12 cellular contexts compared by ENCODE assay signal in the genomic region with DNA sequence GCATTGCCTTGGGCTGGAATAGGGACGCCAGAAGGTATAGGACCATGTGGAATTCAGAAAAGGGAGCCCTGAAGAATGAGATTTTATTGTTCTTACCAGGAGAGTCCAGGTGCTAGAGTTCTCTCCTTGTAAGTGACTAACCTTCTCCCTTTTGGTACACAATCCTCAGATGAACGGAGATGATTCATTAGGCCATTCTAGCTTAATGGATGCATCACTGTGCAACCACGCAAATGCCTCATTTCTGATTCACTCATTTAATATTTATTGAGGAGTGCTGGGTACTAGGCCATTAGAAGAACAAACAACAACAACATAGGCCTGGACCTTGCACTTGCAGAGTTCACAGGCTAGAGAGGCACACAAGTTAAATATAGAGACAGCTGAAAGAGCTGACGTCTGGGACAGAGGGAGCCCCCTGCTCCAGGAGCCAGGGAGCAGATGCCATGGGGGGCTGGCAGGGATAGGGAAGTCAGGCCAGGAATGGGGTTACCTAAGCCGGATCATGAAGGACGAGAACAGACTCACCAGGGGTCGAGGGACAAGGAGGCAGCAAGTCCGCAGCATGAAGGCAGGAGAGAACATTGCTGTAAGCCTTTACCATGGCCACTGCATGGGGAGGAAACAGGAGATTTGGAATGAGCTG.
DNase-seq lines count a peak whose midpoint lies in the region; ATAC-seq, FAIRE-seq and TF ChIP-seq lines count a peak whose summit lies in the region.
"Had no signal": no experiment of that assay in that cellular context is flagged by ENCODE, and none has a peak within 500 bp of the region (broad histone marks: within the 10 kb centered on the region; RNA-seq: fewer than 3 reads in every experiment).

No MANE protein-coding gene starts in this region.

- no peaks in the 10 kb centered on the region for H3K9me3 Mint-ChIP-seq in activated CD4-positive, alpha-beta memory T cell treated with anti-CD3 and anti-CD28 coated beads, Interleukin-2, amount 10 ng/mL, durations not matched to agents 7 days and 5 days
- no peaks in the 10 kb centered on the region for H3K9me3 Mint-ChIP-seq in activated CD4-positive, alpha-beta memory T cell treated with anti-CD3 and anti-CD28 coated beads for 36 hours
- H3K9me3 Mint-ChIP-seq in astrocyte (ENCODE audit: unreplicated experiment) = no peaks in the 10 kb centered on the region

- peak; percentile 88 for FAIRE-seq in astrocyte (lab: Jason Lieb, UNC)
- no peak for FAIRE-seq in kidney (lab: Jason Lieb, UNC)
- no peak for FAIRE-seq in urothelium cell line (lab: Jason Lieb, UNC)
- FAIRE-seq: A204.1 had no signal

- ATAC-seq in GM21528 (IDR thresholded peaks at IDR 0.05; ENCODE audit: low FRiP score, unreplicated experiment) = no peak

- H2AFZ ChIP-seq in astrocyte (ENCODE audit: low read depth, low read length) = no peak overlapping the region

- peak overlapping the region; percentile 98 for H3K27ac ChIP-seq in astrocyte (ENCODE audit: low read depth, low read length)
- H3K27ac ChIP-seq in kidney (ENCODE audit: low read depth in 2 of 2, low read length in 2 of 2) = peak overlapping the region; percentile 27 to 39

- H3K27ac Mint-ChIP-seq in activated CD4-positive, alpha-beta memory T cell treated with anti-CD3 and anti-CD28 coated beads, Interleukin-2, amount 10 ng/mL, durations not matched to agents 7 days and 5 days = no peak overlapping the region
- no peak overlapping the region for H3K27ac Mint-ChIP-seq in activated CD4-positive, alpha-beta memory T cell treated with anti-CD3 and anti-CD28 coated beads for 36 hours
- H3K27ac Mint-ChIP-seq in astrocyte (ENCODE audit: unreplicated experiment) = peak overlapping the region; percentile 77

- no peak overlapping the region for H3K4me3 Mint-ChIP-seq in activated CD4-positive, alpha-beta memory T cell treated with anti-CD3 and anti-CD28 coated beads, Interleukin-2, amount 10 ng/mL, durations not matched to agents 7 days and 5 days
- H3K4me3 Mint-ChIP-seq in activated CD4-positive, alpha-beta memory T cell treated with anti-CD3 and anti-CD28 coated beads for 36 hours = no peak overlapping the region
- H3K4me3 Mint-ChIP-seq in astrocyte (ENCODE audit: unreplicated experiment) = no peak overlapping the region

- H3K9me3 ChIP-seq in astrocyte (ENCODE audit: insufficient read depth, low read depth, low read length) (no peaks in the 10 kb centered on the region), kidney (ENCODE audit: control insufficient read depth in 1 of 2, low read length in 2 of 2) (no peaks in the 10 kb centered on the region)

- POLR2A ChIA-PET in activated CD4-positive, alpha-beta memory T cell treated with anti-CD3 and anti-CD28 coated beads, Interleukin-2, amount 10 ng/mL, durations not matched to agents 7 days and 5 days (lab: Charles Lee) = no interaction called here
- POLR2A ChIA-PET in activated CD4-positive, alpha-beta memory T cell treated with anti-CD3 and anti-CD28 coated beads for 36 hours (lab: Charles Lee) = no interaction called here

- H3K4me1 ChIP-seq in astrocyte (ENCODE audit: insufficient read depth, low read length) (peaks cover 43% of the 10 kb centered on the region), kidney (ENCODE audit: control insufficient read depth in 1 of 2, insufficient read depth in 1 of 2, low read depth in 1 of 2, low read length in 2 of 2) (peaks cover 7 to 35% of the 10 kb centered on the region in 2 donors)

- H3K36me3 Mint-ChIP-seq in activated CD4-positive, alpha-beta memory T cell treated with anti-CD3 and anti-CD28 coated beads, Interleukin-2, amount 10 ng/mL, durations not matched to agents 7 days and 5 days (ENCODE audit: low read depth) = peaks cover 3% of the 10 kb centered on the region
- H3K36me3 Mint-ChIP-seq in activated CD4-positive, alpha-beta memory T cell treated with anti-CD3 and anti-CD28 coated beads for 36 hours = peaks cover 20% of the 10 kb centered on the region
- H3K36me3 Mint-ChIP-seq in astrocyte (ENCODE audit: low read depth, unreplicated experiment) = peaks cover 6% of the 10 kb centered on the region

- H3K9ac ChIP-seq in astrocyte (ENCODE audit: low read length) (peak overlapping the region; percentile 79), kidney (ENCODE audit: low read length in 2 of 2) (no peak overlapping the region)

- intact Hi-C loops in activated CD4-positive, alpha-beta memory T cell treated with anti-CD3 and anti-CD28 coated beads for 36 hours (cut with micrococcal nuclease) = no loop called here
- intact Hi-C loops in kidney (cut with DNase I) = no loop called here

- no peaks in the 10 kb centered on the region for H3K27me3 Mint-ChIP-seq in activated CD4-positive, alpha-beta memory T cell treated with anti-CD3 and anti-CD28 coated beads, Interleukin-2, amount 10 ng/mL, durations not matched to agents 7 days and 5 days
- H3K27me3 Mint-ChIP-seq in activated CD4-positive, alpha-beta memory T cell treated with anti-CD3 and anti-CD28 coated beads for 36 hours = no peaks in the 10 kb centered on the region
- H3K27me3 Mint-ChIP-seq in astrocyte (ENCODE audit: low read depth, unreplicated experiment) = no peaks in the 10 kb centered on the region

- H3K4me1 Mint-ChIP-seq in activated CD4-positive, alpha-beta memory T cell treated with anti-CD3 and anti-CD28 coated beads, Interleukin-2, amount 10 ng/mL, durations not matched to agents 7 days and 5 days = no peaks in the 10 kb centered on the region
- no peaks in the 10 kb centered on the region for H3K4me1 Mint-ChIP-seq in activated CD4-positive, alpha-beta memory T cell treated with anti-CD3 and anti-CD28 coated beads for 36 hours (ENCODE audit: low read depth)
- peaks cover 21% of the 10 kb centered on the region for H3K4me1 Mint-ChIP-seq in astrocyte (ENCODE audit: low read depth, unreplicated experiment)

- no peak overlapping the region for H3K4me3 ChIP-seq in astrocyte (ENCODE audit: insufficient read depth, low read depth, low read length)
- H3K4me3 ChIP-seq in kidney (ENCODE audit: low read length in 2 of 2) = no peak overlapping the region

- H3K36me3 ChIP-seq in astrocyte (ENCODE audit: insufficient read depth, low read length) (peaks cover 4% of the 10 kb centered on the region), kidney (ENCODE audit: control insufficient read depth in 1 of 2, insufficient read depth in 2 of 2, low read length in 2 of 2) (no peaks in the 10 kb centered on the region)

- DNase-seq in activated CD4-positive, alpha-beta memory T cell treated with anti-CD3 and anti-CD28 coated beads, Interleukin-2, amount 10 ng/mL, durations not matched to agents 7 days and 5 days = peak; percentile 6
- DNase-seq in activated CD4-positive, alpha-beta memory T cell treated with anti-CD3 and anti-CD28 coated beads for 36 hours = no peak
- peak; percentile 98 for DNase-seq in astrocyte (ENCODE audit: low read depth)
- no peak for DNase-seq in kidney
- DNase-seq in urothelium cell line (ENCODE audit: low spot score) = peak; percentile 69
- DNase-seq in OCI-M2 (lab: John Stamatoyannopoulos, UW; ENCODE audit: unreplicated experiment) = no peak
- DNase-seq in superior temporal gyrus (ENCODE audit: extremely low spot score) = no peak
- DNase-seq: activated T-cell treated with anti-CD3 and anti-CD28 coated beads, Interleukin-2, amount 50 U/mL, for 1 hour; occipital lobe; stimulated activated CD8-positive, alpha-beta memory T cell treated with anti-CD3 and anti-CD28 coated beads, Interleukin-4, amount 100 ng/mL, for 48 hours had no signal

- H3K79me2 ChIP-seq in astrocyte (ENCODE audit: insufficient read depth, low read length) = peaks cover 8% of the 10 kb centered on the region

- H3K27me3 ChIP-seq in astrocyte (ENCODE audit: insufficient read depth, low read length) = no peaks in the 10 kb centered on the region

- CTCF ChIA-PET in activated CD4-positive, alpha-beta memory T cell treated with anti-CD3 and anti-CD28 coated beads, Interleukin-2, amount 10 ng/mL, durations not matched to agents 7 days and 5 days (lab: Charles Lee) = no interaction called here
- CTCF ChIA-PET in activated CD4-positive, alpha-beta memory T cell treated with anti-CD3 and anti-CD28 coated beads for 36 hours (lab: Charles Lee) = no interaction called here

- H4K20me1 ChIP-seq in astrocyte (ENCODE audit: insufficient read depth, low read length) = no peaks in the 10 kb centered on the region

- H3K4me2 ChIP-seq in astrocyte (ENCODE audit: low read length) = peak overlapping the region; percentile 68

- no peak for TF ChIP-seq CTCF in astrocyte (IDR thresholded peaks at IDR 0.05; ENCODE audit: insufficient read depth, low read depth, low read length)
- no peak for TF ChIP-seq CTCF in kidney (IDR thresholded peaks at IDR 0.05; ENCODE audit: borderline replicate concordance, extremely low read depth, insufficient read depth)

Comparison
In these comparisons a context has a peak if more than half of its experiments do, and no peak if none do; other contexts are left out.
1. DNase-seq: peak in activated CD4-positive, alpha-beta memory T cell treated with anti-CD3 and anti-CD28 coated beads, Interleukin-2, amount 10 ng/mL, durations not matched to agents 7 days and 5 days (single experiment), astrocyte (single experiment) and urothelium cell line (single experiment); none in activated CD4-positive, alpha-beta memory T cell treated with anti-CD3 and anti-CD28 coated beads for 36 hours (single experiment), kidney (single experiment), OCI-M2 (single experiment) and superior temporal gyrus (single experiment).